In the genomic region with DNA sequence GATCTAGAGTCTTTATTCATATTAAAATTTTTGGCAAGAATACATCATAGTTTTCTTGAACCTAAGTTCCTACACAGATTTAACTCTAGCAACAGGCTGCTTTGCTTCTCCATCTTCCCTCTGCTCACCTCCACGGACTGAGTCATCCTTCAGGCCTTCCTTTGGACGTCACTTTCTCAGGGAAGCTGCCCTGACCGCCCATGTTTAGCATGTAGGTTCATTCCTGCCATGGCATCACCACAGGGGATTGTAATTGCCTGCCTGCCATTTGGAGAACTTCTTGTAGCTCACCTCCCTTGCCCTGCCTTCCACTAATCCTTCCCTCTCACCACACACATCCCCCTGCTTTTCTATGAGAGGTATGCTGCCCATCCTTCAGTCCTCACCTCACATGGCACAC, we compare ENCODE assay signal across 18 cellular contexts. TPM values are rescaled to one million over a fixed set of nuclear protein-coding genes. Genes with fewer than 3 reads are reported as not detected.
DNase-seq lines count a peak whose midpoint lies in the region; ATAC-seq and TF ChIP-seq lines count a peak whose summit lies in the region.
"Had no signal": no experiment of that assay in that cellular context is flagged by ENCODE, and none has a peak within 500 bp of the region (broad histone marks: within the 10 kb centered on the region; RNA-seq: fewer than 3 reads in every experiment).

No MANE protein-coding gene starts in this region.

- BruUV-seq in mammary epithelial cell (replicated peaks; lab: Mats Ljungman, UMichigan), result no TSS peak

- no peaks in the 10 kb centered on the region for H3K36me3 Mint-ChIP-seq in activated T-cell treated with anti-CD3 and anti-CD28 coated beads, Interleukin-2, amount 50 U/mL, for 72 hours (ENCODE audit: insufficient read depth in 2 of 2)
- H3K36me3 Mint-ChIP-seq: naive B cell had no signal

- TF ChIP-seq POLR2A in vagina (IDR thresholded peaks at IDR 0.05), result no peak

- no peak overlapping the region for H3K4me3 Mint-ChIP-seq in activated T-cell treated with anti-CD3 and anti-CD28 coated beads, Interleukin-2, amount 50 U/mL, for 72 hours
- H3K4me3 Mint-ChIP-seq: activated naive CD4-positive, alpha-beta T cell treated with anti-CD3 and anti-CD28 coated beads for 36 hours; naive B cell; stimulated activated naive CD8-positive, alpha-beta T cell treated with anti-CD3 and anti-CD28 coated beads, Interleukin-15, Interleukin-2, amounts not matched to agents 100 ng/mL and 50 ng/mL, for 24 hours had no signal

- peak overlapping the region in 1 of 2 experiments; percentile 42 for H2BK12ac ChIP-seq in mesenchymal stem cell (ENCODE audit: low read length in 2 of 2)

- WGBS in mammary epithelial cell (ENCODE audit: low coverage, missing lambda C conversion rate), result 70% methylated on average over 3 of the region's 3 CpGs
- WGBS in mesenchymal stem cell, result 68% methylated on average over 3 of the region's 3 CpGs

- no peaks in the 10 kb centered on the region for H3K4me1 Mint-ChIP-seq in activated T-cell treated with anti-CD3 and anti-CD28 coated beads, Interleukin-2, amount 50 U/mL, for 72 hours (ENCODE audit: low read depth)

- H3K27me3 ChIP-seq in mammary epithelial cell (ENCODE audit: insufficient read depth, low read length), result no peaks in the 10 kb centered on the region
- no peaks in the 10 kb centered on the region for H3K27me3 ChIP-seq in mesenchymal stem cell (ENCODE audit: control insufficient read depth in 1 of 2, insufficient read depth in 1 of 2, low read length in 2 of 2)
- no peaks in the 10 kb centered on the region for H3K27me3 ChIP-seq in vagina
- H3K27me3 ChIP-seq: pancreas had no signal

- no peak overlapping the region for H3K23ac ChIP-seq in mesenchymal stem cell (ENCODE audit: low read length in 2 of 2)

- no peak overlapping the region for H2BK120ac ChIP-seq in mesenchymal stem cell (ENCODE audit: low read depth, low read length)

- TF ChIP-seq CTCF in mammary epithelial cell (conservative IDR thresholded peaks at IDR 0.05 in 1 of 2, IDR thresholded peaks at IDR 0.05 in 1 of 2; ENCODE audit: extremely low read depth in 1 of 2, insufficient read depth in 1 of 2, low read depth in 1 of 2, low read length in 2 of 2) (no peak), vagina (IDR thresholded peaks at IDR 0.05) (no peak)

- peak overlapping the region in 1 of 2 experiments; percentile 95 for H3K14ac ChIP-seq in mesenchymal stem cell (ENCODE audit: low read length in 2 of 2)

- in situ Hi-C loops in mammary epithelial cell (cut with MboI; ENCODE audit: low sequenced_read_pairs in 2 of 2), result no loop called here

- H3K27me3 Mint-ChIP-seq in activated T-cell treated with anti-CD3 and anti-CD28 coated beads, Interleukin-2, amount 50 U/mL, for 72 hours (ENCODE audit: low read depth), result no peaks in the 10 kb centered on the region
- H3K27me3 Mint-ChIP-seq: naive B cell; stimulated activated naive CD8-positive, alpha-beta T cell treated with anti-CD3 and anti-CD28 coated beads, Interleukin-15, Interleukin-2, amounts not matched to agents 100 ng/mL and 50 ng/mL, for 24 hours had no signal

- no peaks in the 10 kb centered on the region for H4K20me1 ChIP-seq in mammary epithelial cell (ENCODE audit: insufficient read depth, low read length)

- no peak overlapping the region for H2BK15ac ChIP-seq in mesenchymal stem cell (ENCODE audit: low read depth, poor library complexity, severe bottlenecking)

- H3K4me3 ChIP-seq in mammary epithelial cell (replicated peaks in 1 of 3; ENCODE audit: insufficient read depth in 1 of 3, low read depth in 2 of 3, low read length in 3 of 3) (no peak overlapping the region), mesenchymal stem cell (ENCODE audit: insufficient read depth in 1 of 2, low read depth in 1 of 2, low read length in 2 of 2) (no peak overlapping the region), vagina (no peak overlapping the region)
- H3K4me3 ChIP-seq: lower lobe of right lung, pancreas had no signal

- peaks cover 4% of the 10 kb centered on the region for H3K79me1 ChIP-seq in mesenchymal stem cell (replicated peaks; ENCODE audit: low read length, poor library complexity, severe bottlenecking)

- H3K4me2 ChIP-seq in mammary epithelial cell (ENCODE audit: insufficient read depth, low read depth, low read length) (no peak overlapping the region), mesenchymal stem cell (ENCODE audit: low read length, poor library complexity, severe bottlenecking) (no peak overlapping the region)

- H2AFZ ChIP-seq in mammary epithelial cell (ENCODE audit: low read depth, low read length) (no peak overlapping the region), mesenchymal stem cell (ENCODE audit: low read depth, low read length) (no peak overlapping the region)

- no peaks in the 10 kb centered on the region for H3K36me3 ChIP-seq in mammary epithelial cell (ENCODE audit: insufficient read depth, low read length)
- no peaks in the 10 kb centered on the region for H3K36me3 ChIP-seq in mesenchymal stem cell (ENCODE audit: control insufficient read depth in 1 of 2, insufficient read depth in 2 of 2, low read depth in 1 of 2, low read length in 2 of 2)
- no peaks in the 10 kb centered on the region for H3K36me3 ChIP-seq in vagina
- H3K36me3 ChIP-seq: lower lobe of right lung, pancreas had no signal

- H3K9me3 Mint-ChIP-seq in activated T-cell treated with anti-CD3 and anti-CD28 coated beads, Interleukin-2, amount 50 U/mL, for 72 hours, result peaks cover 0 to 2% of the 10 kb centered on the region in 2 donors
- H3K9me3 Mint-ChIP-seq: stimulated activated naive CD8-positive, alpha-beta T cell treated with anti-CD3 and anti-CD28 coated beads, Interleukin-15, Interleukin-2, amounts not matched to agents 100 ng/mL and 50 ng/mL, for 24 hours had no signal

- no peak overlapping the region for H2BK5ac ChIP-seq in mesenchymal stem cell (ENCODE audit: low read depth, low read length, poor library complexity, severe bottlenecking)

- H3K79me2 ChIP-seq in mammary epithelial cell (ENCODE audit: insufficient read depth, low read length), result no peaks in the 10 kb centered on the region

- intact Hi-C loops in mammary epithelial cell (cut with micrococcal nuclease) (no loop called here), vagina (cut with DNase I) (no loop called here)

- ATAC-seq in activated T-cell treated with anti-CD3 and anti-CD28 coated beads, Interleukin-2, amount 50 U/mL, for 72 hours (replicated peaks in 1 of 2), result no peak
- no peak for ATAC-seq in GM18861 (IDR thresholded peaks at IDR 0.05; ENCODE audit: unreplicated experiment)
- ATAC-seq: lower lobe of right lung, pancreas had no signal

- H3K18ac ChIP-seq in mesenchymal stem cell (ENCODE audit: low read depth in 1 of 2, low read length in 2 of 2), result no peak overlapping the region

- H3K4me1 ChIP-seq in mammary epithelial cell (ENCODE audit: insufficient read depth, low read length) (peaks cover 40% of the 10 kb centered on the region), mesenchymal stem cell (ENCODE audit: control insufficient read depth, insufficient read depth, low read depth, low read length) (peaks cover 3% of the 10 kb centered on the region), vagina (peaks cover 9% of the 10 kb centered on the region)
- H3K4me1 ChIP-seq: lower lobe of right lung, pancreas had no signal

- peak overlapping the region; percentile 7 for H4K8ac ChIP-seq in mesenchymal stem cell (ENCODE audit: low read length)

- peak overlapping the region; percentile 59 for H3K27ac Mint-ChIP-seq in activated T-cell treated with anti-CD3 and anti-CD28 coated beads, Interleukin-2, amount 50 U/mL, for 72 hours
- H3K27ac Mint-ChIP-seq: activated naive CD4-positive, alpha-beta T cell treated with anti-CD3 and anti-CD28 coated beads for 36 hours; stimulated activated naive CD8-positive, alpha-beta T cell treated with anti-CD3 and anti-CD28 coated beads, Interleukin-15, Interleukin-2, amounts not matched to agents 100 ng/mL and 50 ng/mL, for 24 hours had no signal

- H3K4ac ChIP-seq in mesenchymal stem cell (ENCODE audit: low read depth in 1 of 2, low read length in 2 of 2), result peak overlapping the region in 1 of 2 experiments; percentile 21

- DNase-seq in activated T-cell treated with anti-CD3 and anti-CD28 coated beads, Interleukin-2, amount 50 U/mL, for 72 hours, result no peak
- no peak for DNase-seq in activated T-cell treated with anti-CD3 and anti-CD28 coated beads, Interleukin-2, amount 50 U/mL, for 48 hours
- peak; percentile 64 for DNase-seq in HT1080 (ENCODE audit: low read depth)
- peak; percentile 83 for DNase-seq in mammary epithelial cell
- DNase-seq in mesenchymal stem cell, result no peak
- no peak for DNase-seq in vagina (ENCODE audit: extremely low spot score in 2 of 2)
- no peak for DNase-seq in SHP77 treated with DMSO at 0.1 percent for 48 hours (lab: John Stamatoyannopoulos, UW)
- DNase-seq: activated CD4-positive, alpha-beta T cell treated with anti-CD3 and anti-CD28 coated beads for 48 hours; activated CD8-positive, alpha-beta memory T cell treated with anti-CD3 and anti-CD28 coated beads, Interleukin-2, amount 50 U/mL, for 48 hours; activated naive CD4-positive, alpha-beta T cell treated with anti-CD3 and anti-CD28 coated beads for 36 hours; DMS79 treated with DMSO at 0.1 percent for 48 hours; effector CD8-positive, alpha-beta T cell; lower lobe of right lung; naive B cell; pancreas; SHP77 had no signal

- H4K91ac ChIP-seq in mesenchymal stem cell (ENCODE audit: low read length), result no peak overlapping the region

- no peaks in the 10 kb centered on the region for H3K9me3 ChIP-seq in mammary epithelial cell (replicated peaks; ENCODE audit: insufficient read depth, low read length)
- no peaks in the 10 kb centered on the region for H3K9me3 ChIP-seq in mesenchymal stem cell (ENCODE audit: control insufficient read depth, low read length)
- H3K9me3 ChIP-seq in vagina, result no peaks in the 10 kb centered on the region
- H3K9me3 ChIP-seq: lower lobe of right lung, pancreas had no signal

- no peak overlapping the region for H2AK5ac ChIP-seq in mesenchymal stem cell (ENCODE audit: low read length, severe bottlenecking)

- dilution Hi-C loops in mammary epithelial cell (cut with HindIII; ENCODE audit: low sequenced_read_pairs), result no loop called here

- CTCF ChIA-PET in mammary epithelial cell (lab: Charles Lee; ENCODE audit: low non-redundant PET), result no interaction called here

- H3K27ac ChIP-seq in mammary epithelial cell (ENCODE audit: insufficient read depth, low read depth, low read length) (peak overlapping the region; percentile 1), mesenchymal stem cell (ENCODE audit: low read length, poor library complexity, severe bottlenecking) (no peak overlapping the region), vagina (no peak overlapping the region)
- H3K27ac ChIP-seq: lower lobe of right lung, pancreas had no signal

- H3K9ac ChIP-seq in mammary epithelial cell (ENCODE audit: insufficient read depth, low read length) (no peak overlapping the region), mesenchymal stem cell (ENCODE audit: low read length) (no peak overlapping the region)

RNA-seq across cellular contexts. Expression of gene B3GNT2, which starts 43.9 kb away (rescaled TPM):
- total RNA-seq in activated T-cell treated with anti-CD3 and anti-CD28 coated beads, Interleukin-2, amount 50 U/mL, for 72 hours, result 10 to 100 TPM; 46.2 to 47.2 TPM
- total RNA-seq in HT1080 (2014; rRNA removed; shearing (Covaris generic)), result 20.5 and 26.5 TPM in 2 replicates
- polyA plus RNA-seq in HT1080 (2015; cell fraction: cytosol; rRNA removed), result 15.3 and 17.3 TPM in 2 replicates
- polyA plus RNA-seq in HT1080 (2015; cell fraction: nucleus; rRNA removed), result 11.6 and 14.2 TPM in 2 replicates
- 10 to 100 TPM; 35.2 to 44.8 TPM for total RNA-seq in mammary epithelial cell
- polyA plus RNA-seq in mammary epithelial cell, result 21.2 TPM
- polyA minus RNA-seq in mammary epithelial cell, result 32.4 TPM
- 22.1 TPM for polyA plus RNA-seq in mesenchymal stem cell (2013, experiment 1 of 2)
- 24.1 TPM for polyA plus RNA-seq in mesenchymal stem cell (2013, experiment 2 of 2)
- 18.9 TPM for total RNA-seq in vagina

Comparison
In these comparisons a context has a peak if more than half of its experiments do, and no peak if none do; other contexts are left out.
1. DNase-seq: peak in HT1080 (single experiment) and mammary epithelial cell (single experiment); none in activated T-cell treated with anti-CD3 and anti-CD28 coated beads, Interleukin-2, amount 50 U/mL, for 72 hours (0 of 2), activated T-cell treated with anti-CD3 and anti-CD28 coated beads, Interleukin-2, amount 50 U/mL, for 48 hours (0 of 2), mesenchymal stem cell (single experiment), vagina (0 of 2) and SHP77 treated with DMSO at 0.1 percent for 48 hours (single experiment).